In genomic region chr6:119313937-119314893, GRCh38 we compare ENCODE assay signal across 1 cellular context.
TF ChIP-seq lines count a peak whose summit lies in the region.

No MANE protein-coding gene starts in this region.

TF ChIP-seq in GM12878, 131 proteins besides CTCF, POLR2A, EP300 and RAD21 (continued from another document and continues in another):
- TF ChIP-seq, protein P1, sequence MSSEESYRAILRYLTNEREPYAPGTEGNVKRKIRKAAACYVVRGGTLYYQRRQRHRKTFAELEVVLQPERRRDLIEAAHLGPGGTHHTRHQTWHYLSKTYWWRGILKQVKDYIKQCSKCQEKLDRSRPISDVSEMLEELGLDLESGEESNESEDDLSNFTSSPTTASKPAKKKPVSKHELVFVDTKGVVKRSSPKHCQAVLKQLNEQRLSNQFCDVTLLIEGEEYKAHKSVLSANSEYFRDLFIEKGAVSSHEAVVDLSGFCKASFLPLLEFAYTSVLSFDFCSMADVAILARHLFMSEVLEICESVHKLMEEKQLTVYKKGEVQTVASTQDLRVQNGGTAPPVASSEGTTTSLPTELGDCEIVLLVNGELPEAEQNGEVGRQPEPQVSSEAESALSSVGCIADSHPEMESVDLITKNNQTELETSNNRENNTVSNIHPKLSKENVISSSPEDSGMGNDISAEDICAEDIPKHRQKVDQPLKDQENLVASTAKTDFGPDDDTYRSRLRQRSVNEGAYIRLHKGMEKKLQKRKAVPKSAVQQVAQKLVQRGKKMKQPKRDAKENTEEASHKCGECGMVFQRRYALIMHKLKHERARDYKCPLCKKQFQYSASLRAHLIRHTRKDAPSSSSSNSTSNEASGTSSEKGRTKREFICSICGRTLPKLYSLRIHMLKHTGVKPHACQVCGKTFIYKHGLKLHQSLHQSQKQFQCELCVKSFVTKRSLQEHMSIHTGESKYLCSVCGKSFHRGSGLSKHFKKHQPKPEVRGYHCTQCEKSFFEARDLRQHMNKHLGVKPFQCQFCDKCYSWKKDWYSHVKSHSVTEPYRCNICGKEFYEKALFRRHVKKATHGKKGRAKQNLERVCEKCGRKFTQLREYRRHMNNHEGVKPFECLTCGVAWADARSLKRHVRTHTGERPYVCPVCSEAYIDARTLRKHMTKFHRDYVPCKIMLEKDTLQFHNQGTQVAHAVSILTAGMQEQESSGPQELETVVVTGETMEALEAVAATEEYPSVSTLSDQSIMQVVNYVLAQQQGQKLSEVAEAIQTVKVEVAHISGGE (CRISPR knock-in tag; IDR thresholded peaks at IDR 0.05): no peak
- TF ChIP-seq JUND (IDR thresholded peaks at IDR 0.05; ENCODE audit: low read depth, low read length) (no peak), CREM (IDR thresholded peaks at IDR 0.05; ENCODE audit: low read depth) (peak; percentile 16; the same call in 1 of the 2 replicates), CREB1 (IDR thresholded peaks at IDR 0.05; ENCODE audit: low read depth) (peak; percentile 36; the same call in 1 of the 2 replicates), TCF12 (IDR thresholded peaks at IDR 0.05; ENCODE audit: low read depth, low read length) (0 out of 2 replicates have a peak, but pooled peaks have one; percentile 42), TCF7 (IDR thresholded peaks at IDR 0.05; ENCODE audit: borderline replicate concordance) (0 out of 2 replicates have a peak, but pooled peaks have one; percentile 28), ZNF384 (IDR thresholded peaks at IDR 0.05; ENCODE audit: borderline replicate concordance, low read depth, low read length) (peak; percentile 94), PML (IDR thresholded peaks at IDR 0.05; ENCODE audit: low read length) (peak; percentile 52; the same call in 1 of the 2 replicates), HDGF (IDR thresholded peaks at IDR 0.05) (peak; percentile 96), FOXK2 (IDR thresholded peaks at IDR 0.05) (no peak), IKZF2 (IDR thresholded peaks at IDR 0.05) (peak in 1 of 2 experiments; percentile 14; a peak in 1 of 4 replicates), SMAD5 (IDR thresholded peaks at IDR 0.05; ENCODE audit: low read depth) (no peak), GATAD2B (conservative IDR thresholded peaks at IDR 0.05; ENCODE audit: low read depth) (peak; percentile 72), ATF7 (IDR thresholded peaks at IDR 0.05; ENCODE audit: low read depth) (peak; percentile 85), SIX5 (IDR thresholded peaks at IDR 0.05; ENCODE audit: low read depth, low read length, severe bottlenecking) (no peak), IRF4 (IDR thresholded peaks at IDR 0.05; ENCODE audit: low read depth, low read length) (0 out of 2 replicates have a peak, but pooled peaks have one; percentile 8), ZSCAN29 (IDR thresholded peaks at IDR 0.05) (no peak), ZNF622 (IDR thresholded peaks at IDR 0.05) (no peak), TCF3 (IDR thresholded peaks at IDR 0.05; ENCODE audit: borderline replicate concordance, insufficient read depth, low read depth, low read length) (no peak), RB1 (IDR thresholded peaks at IDR 0.05; ENCODE audit: borderline replicate concordance) (no peak), ATF3 (IDR thresholded peaks at IDR 0.05; ENCODE audit: borderline replicate concordance, extremely low read depth, low read depth, low read length) (no peak), CBX3 (IDR thresholded peaks at IDR 0.05; ENCODE audit: borderline replicate concordance, low read depth) (no peak), SRF (IDR thresholded peaks at IDR 0.05; ENCODE audit: low read depth in 2 of 2, low read length in 2 of 2) (no peak), TBL1XR1 (IDR thresholded peaks at IDR 0.05; ENCODE audit: low read depth, low read length) (0 out of 2 replicates have a peak, but pooled peaks have one; percentile 16), EED (IDR thresholded peaks at IDR 0.05; ENCODE audit: low read depth) (peak; percentile 12; the same call in 1 of the 2 replicates), ZBED1 (IDR thresholded peaks at IDR 0.05; ENCODE audit: borderline replicate concordance) (no peak; the same call in 1 of the 2 replicates), STAT3 (IDR thresholded peaks at IDR 0.05; ENCODE audit: low read depth, low read length) (no peak), TAF1 (IDR thresholded peaks at IDR 0.05; ENCODE audit: borderline replicate concordance, low read depth, low read length) (peak; percentile 29; the same call in 1 of the 2 replicates), NRF1 (conservative IDR thresholded peaks at IDR 0.05; ENCODE audit: low read depth, low read length) (no peak), STAT1 (conservative IDR thresholded peaks at IDR 0.05) (no peak), GABPA (IDR thresholded peaks at IDR 0.05; ENCODE audit: low read depth) (no peak), CHD2 (IDR thresholded peaks at IDR 0.05; ENCODE audit: borderline replicate concordance, low read depth, low read length) (0 out of 2 replicates have a peak, but pooled peaks have one; percentile 30), YY1 (IDR thresholded peaks at IDR 0.05; ENCODE audit: low read depth, low read length) (0 out of 2 replicates have a peak, but pooled peaks have one; percentile 14), JUNB (IDR thresholded peaks at IDR 0.05) (peak; percentile 7; the same call in 1 of the 2 replicates), IKZF1 (conservative IDR thresholded peaks at IDR 0.05) (peak; percentile 23; the same call in 1 of the 2 replicates), MEF2A (IDR thresholded peaks at IDR 0.05; ENCODE audit: insufficient read depth, low read depth, low read length) (no peak), RBBP5 (conservative IDR thresholded peaks at IDR 0.05) (no peak), EZH2 (IDR thresholded peaks at IDR 0.05; ENCODE audit: borderline replicate concordance, control insufficient read depth, low read depth, low read length) (no peak), MAX (IDR thresholded peaks at IDR 0.05; ENCODE audit: low read depth, low read length) (no peak), RCOR1 (conservative IDR thresholded peaks at IDR 0.05; ENCODE audit: low read depth, low read length) (0 out of 2 replicates have a peak, but pooled peaks have one; percentile 69), RFX5 (IDR thresholded peaks at IDR 0.05; ENCODE audit: low read depth, low read length) (no peak), SMARCA5 (IDR thresholded peaks at IDR 0.05) (0 out of 2 replicates have a peak, but pooled peaks have one; percentile 21), MYC (IDR thresholded peaks at IDR 0.05; ENCODE audit: insufficient read depth, insufficient read length, insufficient replicate concordance, low read length, severe bottlenecking) (no peak), NFXL1 (IDR thresholded peaks at IDR 0.05; ENCODE audit: borderline replicate concordance) (no peak), SIN3A (IDR thresholded peaks at IDR 0.05; ENCODE audit: low read depth, low read length) (no peak), ZNF24 (IDR thresholded peaks at IDR 0.05) (no peak), DPF2 (IDR thresholded peaks at IDR 0.05) (peak; percentile 5), NFYA (IDR thresholded peaks at IDR 0.05; ENCODE audit: borderline replicate concordance, low read depth, low read length) (no peak), EGR1 (IDR thresholded peaks at IDR 0.05; ENCODE audit: borderline replicate concordance in 1 of 2, low read depth in 2 of 2, low read length in 2 of 2) (no peak), CUX1 (IDR thresholded peaks at IDR 0.05; ENCODE audit: insufficient replicate concordance, low read depth, low read length) (no peak), BCL11A (IDR thresholded peaks at IDR 0.05; ENCODE audit: low read depth, low read length) (peak; percentile 51; the same call in 1 of the 2 replicates), TARDBP (IDR thresholded peaks at IDR 0.05; ENCODE audit: borderline replicate concordance) (no peak), SMC3 (IDR thresholded peaks at IDR 0.05; ENCODE audit: borderline replicate concordance, low read length) (no peak), HDAC6 (IDR thresholded peaks at IDR 0.05; ENCODE audit: unreplicated experiment) (no peak), LARP7 (IDR thresholded peaks at IDR 0.05) (peak; percentile 44; the same call in 1 of the 2 replicates)
- TF ChIP-seq, protein P2, sequence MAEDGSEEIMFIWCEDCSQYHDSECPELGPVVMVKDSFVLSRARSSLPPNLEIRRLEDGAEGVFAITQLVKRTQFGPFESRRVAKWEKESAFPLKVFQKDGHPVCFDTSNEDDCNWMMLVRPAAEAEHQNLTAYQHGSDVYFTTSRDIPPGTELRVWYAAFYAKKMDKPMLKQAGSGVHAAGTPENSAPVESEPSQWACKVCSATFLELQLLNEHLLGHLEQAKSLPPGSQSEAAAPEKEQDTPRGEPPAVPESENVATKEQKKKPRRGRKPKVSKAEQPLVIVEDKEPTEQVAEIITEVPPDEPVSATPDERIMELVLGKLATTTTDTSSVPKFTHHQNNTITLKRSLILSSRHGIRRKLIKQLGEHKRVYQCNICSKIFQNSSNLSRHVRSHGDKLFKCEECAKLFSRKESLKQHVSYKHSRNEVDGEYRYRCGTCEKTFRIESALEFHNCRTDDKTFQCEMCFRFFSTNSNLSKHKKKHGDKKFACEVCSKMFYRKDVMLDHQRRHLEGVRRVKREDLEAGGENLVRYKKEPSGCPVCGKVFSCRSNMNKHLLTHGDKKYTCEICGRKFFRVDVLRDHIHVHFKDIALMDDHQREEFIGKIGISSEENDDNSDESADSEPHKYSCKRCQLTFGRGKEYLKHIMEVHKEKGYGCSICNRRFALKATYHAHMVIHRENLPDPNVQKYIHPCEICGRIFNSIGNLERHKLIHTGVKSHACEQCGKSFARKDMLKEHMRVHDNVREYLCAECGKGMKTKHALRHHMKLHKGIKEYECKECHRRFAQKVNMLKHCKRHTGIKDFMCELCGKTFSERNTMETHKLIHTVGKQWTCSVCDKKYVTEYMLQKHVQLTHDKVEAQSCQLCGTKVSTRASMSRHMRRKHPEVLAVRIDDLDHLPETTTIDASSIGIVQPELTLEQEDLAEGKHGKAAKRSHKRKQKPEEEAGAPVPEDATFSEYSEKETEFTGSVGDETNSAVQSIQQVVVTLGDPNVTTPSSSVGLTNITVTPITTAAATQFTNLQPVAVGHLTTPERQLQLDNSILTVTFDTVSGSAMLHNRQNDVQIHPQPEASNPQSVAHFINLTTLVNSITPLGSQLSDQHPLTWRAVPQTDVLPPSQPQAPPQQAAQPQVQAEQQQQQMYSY (CRISPR knock-in tag; IDR thresholded peaks at IDR 0.05): no peak
- TF ChIP-seq, protein P3, sequence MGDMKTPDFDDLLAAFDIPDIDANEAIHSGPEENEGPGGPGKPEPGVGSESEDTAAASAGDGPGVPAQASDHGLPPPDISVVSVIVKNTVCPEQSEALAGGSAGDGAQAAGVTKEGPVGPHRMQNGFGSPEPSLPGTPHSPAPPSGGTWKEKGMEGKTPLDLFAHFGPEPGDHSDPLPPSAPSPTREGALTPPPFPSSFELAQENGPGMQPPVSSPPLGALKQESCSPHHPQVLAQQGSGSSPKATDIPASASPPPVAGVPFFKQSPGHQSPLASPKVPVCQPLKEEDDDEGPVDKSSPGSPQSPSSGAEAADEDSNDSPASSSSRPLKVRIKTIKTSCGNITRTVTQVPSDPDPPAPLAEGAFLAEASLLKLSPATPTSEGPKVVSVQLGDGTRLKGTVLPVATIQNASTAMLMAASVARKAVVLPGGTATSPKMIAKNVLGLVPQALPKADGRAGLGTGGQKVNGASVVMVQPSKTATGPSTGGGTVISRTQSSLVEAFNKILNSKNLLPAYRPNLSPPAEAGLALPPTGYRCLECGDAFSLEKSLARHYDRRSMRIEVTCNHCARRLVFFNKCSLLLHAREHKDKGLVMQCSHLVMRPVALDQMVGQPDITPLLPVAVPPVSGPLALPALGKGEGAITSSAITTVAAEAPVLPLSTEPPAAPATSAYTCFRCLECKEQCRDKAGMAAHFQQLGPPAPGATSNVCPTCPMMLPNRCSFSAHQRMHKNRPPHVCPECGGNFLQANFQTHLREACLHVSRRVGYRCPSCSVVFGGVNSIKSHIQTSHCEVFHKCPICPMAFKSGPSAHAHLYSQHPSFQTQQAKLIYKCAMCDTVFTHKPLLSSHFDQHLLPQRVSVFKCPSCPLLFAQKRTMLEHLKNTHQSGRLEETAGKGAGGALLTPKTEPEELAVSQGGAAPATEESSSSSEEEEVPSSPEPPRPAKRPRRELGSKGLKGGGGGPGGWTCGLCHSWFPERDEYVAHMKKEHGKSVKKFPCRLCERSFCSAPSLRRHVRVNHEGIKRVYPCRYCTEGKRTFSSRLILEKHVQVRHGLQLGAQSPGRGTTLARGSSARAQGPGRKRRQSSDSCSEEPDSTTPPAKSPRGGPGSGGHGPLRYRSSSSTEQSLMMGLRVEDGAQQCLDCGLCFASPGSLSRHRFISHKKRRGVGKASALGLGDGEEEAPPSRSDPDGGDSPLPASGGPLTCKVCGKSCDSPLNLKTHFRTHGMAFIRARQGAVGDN (IDR thresholded peaks at IDR 0.05): peak; percentile 65; the same call in 1 of the 2 replicates
